8 cellular contexts compared by ENCODE assay signal in genomic region chr1:206634365-206635079, GRCh38. TPM values are rescaled to one million over a fixed set of nuclear protein-coding genes. Genes with fewer than 3 reads are reported as not detected.
DNase-seq lines count a peak whose midpoint lies in the region; ATAC-seq and TF ChIP-seq lines count a peak whose summit lies in the region.

No MANE protein-coding gene starts in this region.

- peak overlapping the region; percentile 93 for H3K27ac Mint-ChIP-seq in HFFc6
- H3K27ac Mint-ChIP-seq in activated CD8-positive, alpha-beta T cell treated with anti-CD3 and anti-CD28 coated beads, Interleukin-2, amount 10 ng/mL, durations not matched to agents 7 days and 5 days: peak overlapping the region; percentile 83

- H3K4me3 ChIP-seq in ectodermal cell (ENCODE audit: insufficient read depth, low read depth, low read length) (peak overlapping the region; percentile 87), lower lobe of right lung (peak overlapping the region; percentile 83)

- peaks cover 8% of the 10 kb centered on the region for H3K27me3 ChIP-seq in ectodermal cell (ENCODE audit: control insufficient read depth, insufficient read depth, low read length, poor library complexity, severe bottlenecking)
- no peaks in the 10 kb centered on the region for H3K27me3 ChIP-seq in lower lobe of right lung (ENCODE audit: low read depth)

- ATAC-seq in activated CD8-positive, alpha-beta T cell treated with anti-CD3 and anti-CD28 coated beads, Interleukin-2, amount 10 ng/mL, durations not matched to agents 7 days and 5 days: no peak
- ATAC-seq in lower lobe of right lung: peak; percentile 80 to 85
- ATAC-seq in GM18870 (IDR thresholded peaks at IDR 0.05; ENCODE audit: unreplicated experiment): no peak

- 0 out of 2 replicates have a peak, but pooled peaks cover 5% of the 10 kb centered on the region for H3K36me3 Mint-ChIP-seq in HFFc6 (ENCODE audit: low read depth)
- H3K36me3 Mint-ChIP-seq in activated CD8-positive, alpha-beta T cell treated with anti-CD3 and anti-CD28 coated beads, Interleukin-2, amount 10 ng/mL, durations not matched to agents 7 days and 5 days (ENCODE audit: low read depth): peaks cover 2% of the 10 kb centered on the region

- CTCF ChIA-PET in activated CD8-positive, alpha-beta T cell treated with anti-CD3 and anti-CD28 coated beads, Interleukin-2, amount 10 ng/mL, durations not matched to agents 7 days and 5 days (lab: Charles Lee): interaction anchor here (0.6 to 18.8 kb wide), 37 partner anchors 8 to 1233 kb away, joined by 3 to 647 read pairs (median 5); partner anchors contain the start of genes EIF2D, FCMR, IKBKE and IL24

- H3K9me3 ChIP-seq in ectodermal cell (ENCODE audit: control insufficient read depth, low read length) (no peaks in the 10 kb centered on the region), lower lobe of right lung (no peaks in the 10 kb centered on the region)

- 0 out of 2 replicates have a peak, but pooled peaks cover 3% of the 10 kb centered on the region for H3K27me3 Mint-ChIP-seq in HFFc6 (ENCODE audit: insufficient read depth)
- H3K27me3 Mint-ChIP-seq in activated CD8-positive, alpha-beta T cell treated with anti-CD3 and anti-CD28 coated beads, Interleukin-2, amount 10 ng/mL, durations not matched to agents 7 days and 5 days (ENCODE audit: low read depth): peaks cover 23% of the 10 kb centered on the region

- POLR2A ChIA-PET in activated CD8-positive, alpha-beta T cell treated with anti-CD3 and anti-CD28 coated beads, Interleukin-2, amount 10 ng/mL, durations not matched to agents 7 days and 5 days (lab: Charles Lee): interaction anchor here (1.2 to 1.8 kb wide), 7 partner anchors 14 to 287 kb away, joined by 3 to 8 read pairs (median 4); partner anchors contain the start of genes EIF2D and FCMR

- H3K27ac ChIP-seq in ectodermal cell (ENCODE audit: insufficient read depth, low read depth, low read length, poor library complexity, severe bottlenecking): no peak overlapping the region
- peak overlapping the region; percentile 81 for H3K27ac ChIP-seq in lower lobe of right lung

- H3K9me3 Mint-ChIP-seq in HFFc6: no peaks in the 10 kb centered on the region
- H3K9me3 Mint-ChIP-seq in activated CD8-positive, alpha-beta T cell treated with anti-CD3 and anti-CD28 coated beads, Interleukin-2, amount 10 ng/mL, durations not matched to agents 7 days and 5 days (ENCODE audit: insufficient read depth): no peaks in the 10 kb centered on the region

- 27 to 30% methylated on average over 26 of the region's 26 CpGs for WGBS in ectodermal cell, 2 experiments

- TF ChIP-seq CTCF in HFFc6 (IDR thresholded peaks at IDR 0.05) (peak; percentile 93), lower lobe of right lung (IDR thresholded peaks at IDR 0.05) (peak; percentile 83)

- H3K4me1 ChIP-seq in ectodermal cell (ENCODE audit: control insufficient read depth, insufficient read depth, low read length) (peaks cover 23% of the 10 kb centered on the region), lower lobe of right lung (peaks cover 27% of the 10 kb centered on the region)

- H3K4me3 Mint-ChIP-seq in HFFc6: peak overlapping the region; percentile 99
- peak overlapping the region; percentile 80 for H3K4me3 Mint-ChIP-seq in activated CD8-positive, alpha-beta T cell treated with anti-CD3 and anti-CD28 coated beads, Interleukin-2, amount 10 ng/mL, durations not matched to agents 7 days and 5 days

- peaks cover 66% of the 10 kb centered on the region for H3K4me1 Mint-ChIP-seq in HFFc6 (ENCODE audit: low read depth)
- peaks cover 27% of the 10 kb centered on the region for H3K4me1 Mint-ChIP-seq in activated CD8-positive, alpha-beta T cell treated with anti-CD3 and anti-CD28 coated beads, Interleukin-2, amount 10 ng/mL, durations not matched to agents 7 days and 5 days (ENCODE audit: low read depth)

- H3K36me3 ChIP-seq in ectodermal cell (ENCODE audit: control insufficient read depth, insufficient read depth, low read length) (no peaks in the 10 kb centered on the region), lower lobe of right lung (no peaks in the 10 kb centered on the region)

- intact Hi-C loops in lower lobe of right lung (cut with DNase I): no loop called here

- peak; percentile 94 for DNase-seq in Ammon's horn (ENCODE audit: low spot score)
- DNase-seq in HFFc6: peak; percentile 87
- peak; percentile 27 for DNase-seq in NCI-H748 treated with DMSO at 0.1 percent for 48 hours (lab: John Stamatoyannopoulos, UW)
- DNase-seq in activated CD8-positive, alpha-beta T cell treated with anti-CD3 and anti-CD28 coated beads, Interleukin-2, amount 10 ng/mL, durations not matched to agents 7 days and 5 days: peak; percentile 85
- DNase-seq in lower lobe of right lung: peak; percentile 96
- peak; percentile 82 for DNase-seq in stimulated activated CD4-positive, alpha-beta T cell treated with anti-CD3 and anti-CD28 coated beads, Interleukin-4, amount 100 ng/mL, for 24 hours

RNA-seq across cellular contexts. Expression of gene DYRK3, which starts 0.8 kb away (rescaled TPM):
- 10 to 100 TPM; 24.2 to 27.4 (median 26.9) TPM for total RNA-seq in HFFc6 (2021; fragmentation: NEBNext Ultra II Directional; extraction: Animal tissue kit (Norgen Biotek cat#: 25700))
- 1 to 10 TPM; 5.3 to 5.9 TPM for total RNA-seq in activated CD8-positive, alpha-beta T cell treated with anti-CD3 and anti-CD28 coated beads, Interleukin-2, amount 10 ng/mL, durations not matched to agents 7 days and 5 days
- polyA plus RNA-seq in ectodermal cell (2013, experiment 1 of 4): 14.7 TPM
- polyA plus RNA-seq in ectodermal cell (2013, experiment 2 of 4): 15.8 TPM
- 11.4 TPM for polyA plus RNA-seq in ectodermal cell (2013, experiment 3 of 4)
- polyA plus RNA-seq in ectodermal cell (2013, experiment 4 of 4): 12.5 TPM
- 6.4 TPM for total RNA-seq in lower lobe of right lung

RNA-seq across cellular contexts. Expression of gene EIF2D, which starts 22.3 kb away (rescaled TPM):
- total RNA-seq in HFFc6 (2021; fragmentation: NEBNext Ultra II Directional; extraction: Animal tissue kit (Norgen Biotek cat#: 25700)): 10 to 100 TPM; 38.9 to 48.3 (median 43.2) TPM
- total RNA-seq in activated CD8-positive, alpha-beta T cell treated with anti-CD3 and anti-CD28 coated beads, Interleukin-2, amount 10 ng/mL, durations not matched to agents 7 days and 5 days: 10 to 100 TPM; 41.6 to 45.1 TPM
- 44.0 TPM for polyA plus RNA-seq in ectodermal cell (2013, experiment 1 of 4)
- 44.2 TPM for polyA plus RNA-seq in ectodermal cell (2013, experiment 2 of 4)
- polyA plus RNA-seq in ectodermal cell (2013, experiment 3 of 4): 42.1 TPM
- polyA plus RNA-seq in ectodermal cell (2013, experiment 4 of 4): 46.4 TPM
- 47.0 TPM for total RNA-seq in lower lobe of right lung

RNA-seq across cellular contexts. Expression of gene MAPKAPK2, which starts 50.2 kb away (rescaled TPM):
- 10 to 100 TPM; 80.0 to 89.1 (median 86.0) TPM for total RNA-seq in HFFc6 (2021; fragmentation: NEBNext Ultra II Directional; extraction: Animal tissue kit (Norgen Biotek cat#: 25700))
- 10 to 100 TPM; 59.0 to 61.3 TPM for total RNA-seq in activated CD8-positive, alpha-beta T cell treated with anti-CD3 and anti-CD28 coated beads, Interleukin-2, amount 10 ng/mL, durations not matched to agents 7 days and 5 days
- polyA plus RNA-seq in ectodermal cell (2013, experiment 1 of 4): 77.5 TPM
- 77.3 TPM for polyA plus RNA-seq in ectodermal cell (2013, experiment 2 of 4)
- 63.0 TPM for polyA plus RNA-seq in ectodermal cell (2013, experiment 3 of 4)
- polyA plus RNA-seq in ectodermal cell (2013, experiment 4 of 4): 72.9 TPM
- total RNA-seq in lower lobe of right lung: 87.0 TPM

Comparison
In these comparisons a context has a peak if more than half of its experiments do, and no peak if none do; other contexts are left out.
1. DNase-seq: peak in every context shown above with its lines; median percentile 96 in lower lobe of right lung; 94 in Ammon's horn; 87 in HFFc6; 85 in activated CD8-positive, alpha-beta T cell treated with anti-CD3 and anti-CD28 coated beads, Interleukin-2, amount 10 ng/mL, durations not matched to agents 7 days and 5 days; 82 in stimulated activated CD4-positive, alpha-beta T cell treated with anti-CD3 and anti-CD28 coated beads, Interleukin-4, amount 100 ng/mL, for 24 hours; 27 in NCI-H748 treated with DMSO at 0.1 percent for 48 hours.
2. ATAC-seq: peak in lower lobe of right lung (2 of 2); none in activated CD8-positive, alpha-beta T cell treated with anti-CD3 and anti-CD28 coated beads, Interleukin-2, amount 10 ng/mL, durations not matched to agents 7 days and 5 days (single experiment) and GM18870 (single experiment).